Comparison of ENCODE assay signal across 9 cellular contexts in genomic region chr5:166073921-166074838, GRCh38.
DNase-seq lines count a peak whose midpoint lies in the region; ATAC-seq, FAIRE-seq and TF ChIP-seq lines count a peak whose summit lies in the region.
"Had no signal": no experiment of that assay in that cellular context is flagged by ENCODE, and none has a peak within 500 bp of the region (broad histone marks: within the 10 kb centered on the region; RNA-seq: fewer than 3 reads in every experiment).

No MANE protein-coding gene starts in this region.

- no peak overlapping the region for H2BK120ac ChIP-seq in neuronal stem cell (ENCODE audit: low read depth, low read length)

- H3K4me1 Mint-ChIP-seq in GM23338 (peaks cover 64% of the 10 kb centered on the region), WTC11 (peaks cover 64% of the 10 kb centered on the region)
- no peaks in the 10 kb centered on the region for H3K4me1 Mint-ChIP-seq in activated CD4-positive, alpha-beta memory T cell treated with anti-CD3 and anti-CD28 coated beads, Interleukin-2, amount 10 ng/mL, durations not matched to agents 7 days and 5 days
- H3K4me1 Mint-ChIP-seq: CD8-positive, alpha-beta memory T cell had no signal

- no peak for FAIRE-seq in HTR-8/SVneo (lab: Jason Lieb, UNC)

- H3K14ac ChIP-seq in neuronal stem cell (ENCODE audit: low read length) = no peak overlapping the region

- H3K9ac ChIP-seq in neuronal stem cell (ENCODE audit: low read depth, low read length, poor library complexity) = no peak overlapping the region

- no peaks in the 10 kb centered on the region for H3K27me3 ChIP-seq in GM23338 (ENCODE audit: insufficient read depth)
- H3K27me3 ChIP-seq in iPS DF 6.9 (ENCODE audit: control insufficient read depth, insufficient read depth, low read length) = no peaks in the 10 kb centered on the region
- H3K27me3 ChIP-seq in neuronal stem cell (ENCODE audit: control insufficient read depth in 3 of 3, insufficient read depth in 3 of 3, low read depth in 1 of 3, low read length in 3 of 3) = no peaks in the 10 kb centered on the region

- H3K36me3 ChIP-seq in GM23338 (ENCODE audit: insufficient read depth) = no peaks in the 10 kb centered on the region
- H3K36me3 ChIP-seq in iPS DF 6.9 (ENCODE audit: control insufficient read depth, insufficient read depth, low read length) = no peaks in the 10 kb centered on the region
- no peaks in the 10 kb centered on the region for H3K36me3 ChIP-seq in neuronal stem cell (replicated peaks in 1 of 2; ENCODE audit: control insufficient read depth in 2 of 2, insufficient read depth in 2 of 2, low read length in 2 of 2)

- peak overlapping the region; percentile 67 for H3K4me3 Mint-ChIP-seq in GM23338
- peak overlapping the region; percentile 69 for H3K4me3 Mint-ChIP-seq in WTC11
- H3K4me3 Mint-ChIP-seq in activated CD4-positive, alpha-beta memory T cell treated with anti-CD3 and anti-CD28 coated beads, Interleukin-2, amount 10 ng/mL, durations not matched to agents 7 days and 5 days = no peak overlapping the region
- H3K4me3 Mint-ChIP-seq: CD8-positive, alpha-beta memory T cell had no signal

- H3K27me3 Mint-ChIP-seq in GM23338 (ENCODE audit: insufficient read depth, low read depth, poor library complexity) = peaks cover 5% of the 10 kb centered on the region
- H3K27me3 Mint-ChIP-seq in WTC11 (ENCODE audit: low read depth) = no peaks in the 10 kb centered on the region
- no peaks in the 10 kb centered on the region for H3K27me3 Mint-ChIP-seq in activated CD4-positive, alpha-beta memory T cell treated with anti-CD3 and anti-CD28 coated beads, Interleukin-2, amount 10 ng/mL, durations not matched to agents 7 days and 5 days

- peak; percentile 87 for ATAC-seq in GM23338
- ATAC-seq in WTC11 = peak; percentile 71

- H3F3A ChIP-seq in GM23338 (replicated peaks; ENCODE audit: low read depth) = no peaks in the 10 kb centered on the region

- H3K9me2 ChIP-seq in GM23338 (ENCODE audit: insufficient read depth) = no peaks in the 10 kb centered on the region

- TF ChIP-seq CTCF in GM23338 (conservative IDR thresholded peaks at IDR 0.05; ENCODE audit: low read depth in 2 of 2) (no peak), WTC11 (IDR thresholded peaks at IDR 0.05) (no peak)

- peak overlapping the region; percentile 97 for H3K27ac ChIP-seq in GM23338 (ENCODE audit: low read depth)
- peak overlapping the region; percentile 100 for H3K27ac ChIP-seq in iPS DF 6.9 (ENCODE audit: low read length)
- peak overlapping the region; percentile 72 for H3K27ac ChIP-seq in neuronal stem cell (replicated peaks; ENCODE audit: low read length)

- H3K9me3 ChIP-seq in iPS DF 6.9 (ENCODE audit: control insufficient read depth, insufficient read depth, low read length) (no peaks in the 10 kb centered on the region), neuronal stem cell (replicated peaks in 1 of 2; ENCODE audit: control insufficient read depth in 2 of 2, insufficient read depth in 1 of 2, low read depth in 1 of 2, low read length in 2 of 2) (no peaks in the 10 kb centered on the region)

- H3K4me3 ChIP-seq in GM23338 (peak overlapping the region; percentile 44), iPS DF 6.9 (ENCODE audit: low read length) (no peak overlapping the region; the same call in 1 of the 2 replicates), neuronal stem cell (ENCODE audit: low read length in 2 of 2) (no peak overlapping the region)

- CTCF ChIA-PET in WTC11 (lab: Charles Lee) = interaction anchor here (0.6 to 1.3 kb wide), 4 partner anchors 268 to 987 kb away, joined by 3 to 7 read pairs (median 4); no protein-coding TSS in a partner anchor
- CTCF ChIA-PET in activated CD4-positive, alpha-beta memory T cell treated with anti-CD3 and anti-CD28 coated beads, Interleukin-2, amount 10 ng/mL, durations not matched to agents 7 days and 5 days (lab: Charles Lee) = interaction anchor here (0.6 kb wide), 1 partner anchor 47 kb away, joined by 3 read pairs; no protein-coding TSS in a partner anchor

- POLR2A ChIA-PET in WTC11 (lab: Charles Lee) = interaction anchor here (0.6 to 0.9 kb wide), 2 partner anchors 12 to 130 kb away, joined by 3 to 5 read pairs; no protein-coding TSS in a partner anchor
- POLR2A ChIA-PET in activated CD4-positive, alpha-beta memory T cell treated with anti-CD3 and anti-CD28 coated beads, Interleukin-2, amount 10 ng/mL, durations not matched to agents 7 days and 5 days (lab: Charles Lee) = no interaction called here

- H2AFZ ChIP-seq in GM23338 (no peak overlapping the region), neuronal stem cell (ENCODE audit: low read length) (peak overlapping the region; percentile 33)

- peak; percentile 87 for DNase-seq in GM23338 (ENCODE audit: low spot score)
- peak; percentile 18 for DNase-seq in WTC11 (ENCODE audit: low spot score)
- peak; percentile 73 for DNase-seq in iPS DF 6.9 (ENCODE audit: low read depth, low spot score)
- DNase-seq in neuronal stem cell (ENCODE audit: low spot score) = peak; percentile 62
- no peak for DNase-seq in HTR-8/SVneo (ENCODE audit: insufficient read length, low spot score)
- DNase-seq in activated gamma-delta T cell treated with Interleukin-2 at 50 U/mL for 16 hours = no peak
- no peak for DNase-seq in activated CD4-positive, alpha-beta memory T cell treated with anti-CD3 and anti-CD28 coated beads, Interleukin-2, amount 10 ng/mL, durations not matched to agents 7 days and 5 days
- DNase-seq: CD8-positive, alpha-beta memory T cell; NCI-H146 had no signal

- H4K8ac ChIP-seq in neuronal stem cell (ENCODE audit: low read depth, low read length) = no peak overlapping the region

- no peak overlapping the region for H4K91ac ChIP-seq in neuronal stem cell (ENCODE audit: low read depth, low read length, poor library complexity)

- no peak overlapping the region for H2BK15ac ChIP-seq in neuronal stem cell (ENCODE audit: low read length)

- H3K79me1 ChIP-seq in neuronal stem cell (ENCODE audit: low read depth, low read length) = no peaks in the 10 kb centered on the region

- no CpG with 5 or more reads among the region's 6 CpGs for whole genome bisulfite sequencing in iPS DF 6.9 (ENCODE audit: insufficient coverage, insufficient read length)
- no CpG with 5 or more reads among the region's 6 CpGs for WGBS in neuronal stem cell (ENCODE audit: extremely low coverage in 2 of 2, insufficient read length in 2 of 2, insufficient replicate concordance in 1 of 2), 2 donors

- no peaks in the 10 kb centered on the region for H4K20me1 ChIP-seq in GM23338 (replicated peaks; ENCODE audit: insufficient read depth)

- no peak overlapping the region for H2BK5ac ChIP-seq in neuronal stem cell (ENCODE audit: low read length)

- H3K27ac Mint-ChIP-seq in GM23338 (peak overlapping the region; percentile 98), WTC11 (peak overlapping the region; percentile 98)
- no peak overlapping the region for H3K27ac Mint-ChIP-seq in activated CD4-positive, alpha-beta memory T cell treated with anti-CD3 and anti-CD28 coated beads, Interleukin-2, amount 10 ng/mL, durations not matched to agents 7 days and 5 days
- H3K27ac Mint-ChIP-seq: CD8-positive, alpha-beta memory T cell had no signal

- no peak overlapping the region for H2AK5ac ChIP-seq in neuronal stem cell (ENCODE audit: low read depth, low read length)

- H3K4me1 ChIP-seq in GM23338 (ENCODE audit: insufficient read depth) = peaks cover 31% of the 10 kb centered on the region
- no peaks in the 10 kb centered on the region for H3K4me1 ChIP-seq in iPS DF 6.9 (ENCODE audit: control insufficient read depth, insufficient read depth, low read length)
- peaks cover 5 to 12% of the 10 kb centered on the region in 2 donors for H3K4me1 ChIP-seq in neuronal stem cell (ENCODE audit: control insufficient read depth in 2 of 2, insufficient read depth in 1 of 2, low read depth in 1 of 2, low read length in 2 of 2)

- no peak overlapping the region for H3K4ac ChIP-seq in neuronal stem cell (ENCODE audit: low read length)

- H3K4me2 ChIP-seq in GM23338 (peak overlapping the region; percentile 45), neuronal stem cell (ENCODE audit: insufficient read depth, low read length, poor library complexity, severe bottlenecking) (no peak overlapping the region)

- no peak overlapping the region for H3K23ac ChIP-seq in neuronal stem cell (ENCODE audit: low read depth, low read length, poor library complexity)

- H3K9me3 Mint-ChIP-seq in GM23338 = no peaks in the 10 kb centered on the region; the same call in 1 of the 3 replicates
- no peaks in the 10 kb centered on the region for H3K9me3 Mint-ChIP-seq in WTC11
- H3K9me3 Mint-ChIP-seq in activated CD4-positive, alpha-beta memory T cell treated with anti-CD3 and anti-CD28 coated beads, Interleukin-2, amount 10 ng/mL, durations not matched to agents 7 days and 5 days = no peaks in the 10 kb centered on the region

- no peak overlapping the region for H2BK12ac ChIP-seq in neuronal stem cell (ENCODE audit: low read length)

- no peaks in the 10 kb centered on the region for H3K36me3 Mint-ChIP-seq in GM23338 (ENCODE audit: low read depth)
- H3K36me3 Mint-ChIP-seq in WTC11 = no peaks in the 10 kb centered on the region
- no peaks in the 10 kb centered on the region for H3K36me3 Mint-ChIP-seq in activated CD4-positive, alpha-beta memory T cell treated with anti-CD3 and anti-CD28 coated beads, Interleukin-2, amount 10 ng/mL, durations not matched to agents 7 days and 5 days (ENCODE audit: low read depth)
- H3K36me3 Mint-ChIP-seq: CD8-positive, alpha-beta memory T cell had no signal

- no peaks in the 10 kb centered on the region for H3K79me2 ChIP-seq in GM23338 (replicated peaks; ENCODE audit: insufficient read depth)

- H3K18ac ChIP-seq in neuronal stem cell (ENCODE audit: low read length) = no peak overlapping the region

TF ChIP-seq in WTC11, 78 proteins besides CTCF, POLR2A, EP300 and RAD21 (continues in another document):
- TF ChIP-seq IRF2 (CRISPR knock-in tag; IDR thresholded peaks at IDR 0.05; ENCODE audit: borderline replicate concordance, low read depth) (no peak), TEAD1 (CRISPR knock-in tag; IDR thresholded peaks at IDR 0.05) (no peak; the same call in 1 of the 2 replicates)
- TF ChIP-seq, protein P1, sequence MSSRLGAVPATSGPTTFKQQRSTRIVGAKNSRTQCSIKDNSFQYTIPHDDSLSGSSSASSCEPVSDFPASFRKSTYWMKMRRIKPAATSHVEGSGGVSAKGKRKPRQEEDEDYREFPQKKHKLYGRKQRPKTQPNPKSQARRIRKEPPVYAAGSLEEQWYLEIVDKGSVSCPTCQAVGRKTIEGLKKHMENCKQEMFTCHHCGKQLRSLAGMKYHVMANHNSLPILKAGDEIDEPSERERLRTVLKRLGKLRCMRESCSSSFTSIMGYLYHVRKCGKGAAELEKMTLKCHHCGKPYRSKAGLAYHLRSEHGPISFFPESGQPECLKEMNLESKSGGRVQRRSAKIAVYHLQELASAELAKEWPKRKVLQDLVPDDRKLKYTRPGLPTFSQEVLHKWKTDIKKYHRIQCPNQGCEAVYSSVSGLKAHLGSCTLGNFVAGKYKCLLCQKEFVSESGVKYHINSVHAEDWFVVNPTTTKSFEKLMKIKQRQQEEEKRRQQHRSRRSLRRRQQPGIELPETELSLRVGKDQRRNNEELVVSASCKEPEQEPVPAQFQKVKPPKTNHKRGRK (CRISPR knock-in tag; IDR thresholded peaks at IDR 0.05; ENCODE audit: borderline replicate concordance) = peak; percentile 74; the same call in 1 of the 2 replicates

Comparison
In these comparisons a context has a peak if more than half of its experiments do, and no peak if none do; other contexts are left out.
1. DNase-seq: peak in GM23338 (single experiment), WTC11 (single experiment), iPS DF 6.9 (single experiment) and neuronal stem cell (single experiment); none in HTR-8/SVneo (single experiment), activated gamma-delta T cell treated with Interleukin-2 at 50 U/mL for 16 hours (single experiment) and activated CD4-positive, alpha-beta memory T cell treated with anti-CD3 and anti-CD28 coated beads, Interleukin-2, amount 10 ng/mL, durations not matched to agents 7 days and 5 days (single experiment).
2. Peak in every context shown above with its lines, with median percentiles within 50 percentile points of each other: H3K27ac ChIP-seq.